25 cellular contexts compared by ENCODE assay signal in genomic region chr17:75265614-75266314, GRCh38.
"Had no signal": no experiment of that assay in that cellular context is flagged by ENCODE, and none has a peak within 500 bp of the region (broad histone marks: within the 10 kb centered on the region; RNA-seq: fewer than 3 reads in every experiment).

No MANE protein-coding gene starts in this region.

- H3K36me3 ChIP-seq: neural progenitor cell had no signal

- H2AFZ ChIP-seq: neural progenitor cell had no signal

- H3K4me2 ChIP-seq: neural progenitor cell had no signal

- FAIRE-seq: kidney had no signal

- ATAC-seq: activated CD8-positive, alpha-beta memory T cell treated with anti-CD3 and anti-CD28 coated beads, Interleukin-2, amount 10 ng/mL, durations not matched to agents 7 days and 5 days; activated CD8-positive, alpha-beta T cell treated with anti-CD3 and anti-CD28 coated beads, Interleukin-2, amount 10 ng/mL, durations not matched to agents 7 days and 5 days; foreskin keratinocyte; heart left ventricle; left colon; naive thymus-derived CD8-positive, alpha-beta T cell; sciatic nerve; stimulated activated effector memory CD8-positive, alpha-beta T cell treated with anti-CD3 and anti-CD28 coated beads, Interleukin-12 subunit alpha, Interleukin-12 subunit beta, amount 100 ng/mL, for 72 hours had no signal

- H3K27ac ChIP-seq: ascending aorta, cardiac muscle cell, coronary artery, esophagus muscularis mucosa, foreskin keratinocyte, neural progenitor cell, suprapubic skin, tibial artery had no signal

- DNase-seq: activated B cell treated with CpG ODN at 0.5 μM for 24 hours; activated CD8-positive, alpha-beta memory T cell treated with anti-CD3 and anti-CD28 coated beads, Interleukin-2, amount 10 ng/mL, durations not matched to agents 7 days and 5 days; activated CD8-positive, alpha-beta T cell treated with anti-CD3 and anti-CD28 coated beads, Interleukin-2, amount 10 ng/mL, durations not matched to agents 7 days and 5 days; activated effector memory CD4-positive, alpha-beta T cell treated with anti-CD3 and anti-CD28 coated beads, Interleukin-2, amount 50 U/mL, for 16 hours; activated naive CD4-positive, alpha-beta T cell treated with anti-CD3 and anti-CD28 coated beads for 36 hours; activated naive CD8-positive, alpha-beta T cell treated with anti-CD3 and anti-CD28 coated beads, Interleukin-2, amount 10 ng/mL, durations not matched to agents 7 days and 5 days; cerebellar nuclear complex; foreskin keratinocyte; heart left ventricle; immature natural killer cell; kidney; left colon; naive thymus-derived CD8-positive, alpha-beta T cell; stimulated activated CD4-positive, alpha-beta T cell treated with anti-CD3 and anti-CD28 coated beads, Interleukin-4, amount 100 ng/mL, for 24 hours; T-helper 1 cell; tibial artery had no signal

- H3K9ac ChIP-seq: neural progenitor cell had no signal

- H3K9me3 ChIP-seq: ascending aorta, esophagus muscularis mucosa, heart left ventricle, suprapubic skin, tibial artery had no signal

- H3K4me3 ChIP-seq: ascending aorta, cardiac muscle cell, coronary artery, esophagus muscularis mucosa, heart left ventricle, neural progenitor cell, skin epidermis, suprapubic skin, tibial artery had no signal

- H3K27me3 ChIP-seq: ascending aorta, cardiac muscle cell, esophagus muscularis mucosa, foreskin keratinocyte, heart left ventricle, neural progenitor cell, suprapubic skin, tibial artery had no signal
